23 cellular contexts compared by ENCODE assay signal in genomic region chr5:150993836-150994412, GRCh38. TPM values are rescaled to one million over a fixed set of nuclear protein-coding genes. Genes with fewer than 3 reads are reported as not detected.
A peak's percentile ranks its signal among the peaks of the same experiment; 100 is the strongest.
DNase-seq lines count a peak whose midpoint lies in the region; ATAC-seq and TF ChIP-seq lines count a peak whose summit lies in the region.
"Had no signal": no experiment of that assay in that cellular context is flagged by ENCODE, and none has a peak within 500 bp of the region (broad histone marks: within the 10 kb centered on the region; RNA-seq: fewer than 3 reads in every experiment).

No MANE protein-coding gene starts in this region.

- H3K36me3 ChIP-seq in Caco-2 (ENCODE audit: control insufficient read depth, insufficient read depth, low read length) (no peaks in the 10 kb centered on the region), liver (ENCODE audit: control insufficient read depth in 4 of 4, insufficient read depth in 3 of 4, low read depth in 1 of 4, low read length in 3 of 4) (no peaks in the 10 kb centered on the region), trophoblast cell (ENCODE audit: control insufficient read depth in 1 of 2, insufficient read depth in 2 of 2, low read length in 2 of 2) (no peaks in the 10 kb centered on the region)
- H3K36me3 ChIP-seq: BE2C; BLaER1 treated with 17β-estradiol and CSF1 and Interleukin-3, amounts not matched to agents 10 nM and 100 nM had no signal

- no peak overlapping the region for H3K4me3 ChIP-seq in Caco-2 (ENCODE audit: low read depth, low read length)
- no peak overlapping the region for H3K4me3 ChIP-seq in liver (ENCODE audit: low read depth in 1 of 3, low read length in 3 of 3)
- no peak overlapping the region for H3K4me3 ChIP-seq in trophoblast cell (ENCODE audit: low read depth, low read length)
- H3K4me3 ChIP-seq: A549; BLaER1 treated with 17β-estradiol and CSF1 and Interleukin-3, amounts not matched to agents 10 nM and 100 nM; GM23338 had no signal

- DNase-seq in Caco-2 (peak; percentile 73 to 82), left colon (no peak), trophoblast cell (peak; percentile 71 to 85), NCI-H524 (lab: John Stamatoyannopoulos, UW) (no peak)
- DNase-seq: 8988T; ACHN; AML-193; BE2C; Calu3; CD4-positive, alpha-beta T cell; CD8-positive, alpha-beta memory T cell; DMS53; DMS79 treated with DMSO at 0.1 percent for 48 hours; GF-D8; H9 had no signal

- H3K27me3 ChIP-seq in Caco-2 (replicated peaks; ENCODE audit: control insufficient read depth, insufficient read depth, low read length) (no peaks in the 10 kb centered on the region), liver (ENCODE audit: control insufficient read depth in 4 of 4, insufficient read depth in 4 of 4, low read length in 3 of 4) (no peaks in the 10 kb centered on the region), trophoblast cell (ENCODE audit: insufficient read depth, low read length) (no peaks in the 10 kb centered on the region)
- H3K27me3 ChIP-seq: BE2C; BLaER1 treated with 17β-estradiol and CSF1 and Interleukin-3, amounts not matched to agents 10 nM and 100 nM had no signal

- H3K9me3 Mint-ChIP-seq in Caco-2 (ENCODE audit: unreplicated experiment), result peaks cover 33% of the 10 kb centered on the region
- H3K9me3 Mint-ChIP-seq: CD8-positive, alpha-beta memory T cell had no signal

- no peak overlapping the region for H3K18ac ChIP-seq in trophoblast cell (ENCODE audit: low read length)

- H3K14ac ChIP-seq in trophoblast cell (ENCODE audit: low read length), result no peak overlapping the region

- no peak overlapping the region for H3K27ac ChIP-seq in liver (ENCODE audit: low read depth in 1 of 2, low read length in 2 of 2)
- H3K27ac ChIP-seq in trophoblast cell (ENCODE audit: low read depth, low read length), result no peak overlapping the region
- H3K27ac ChIP-seq: A549; BLaER1 treated with 17β-estradiol and CSF1 and Interleukin-3, amounts not matched to agents 10 nM and 100 nM had no signal

- no peak for TF ChIP-seq RAD21 in liver (IDR thresholded peaks at IDR 0.05)

- H2AFZ ChIP-seq in trophoblast cell (ENCODE audit: insufficient read depth, low read length, poor library complexity), result no peak overlapping the region
- H2AFZ ChIP-seq: GM23338 had no signal

- no peak overlapping the region for H3K9ac ChIP-seq in liver (ENCODE audit: low read depth in 1 of 2, low read length in 2 of 2)
- H3K9ac ChIP-seq in trophoblast cell (ENCODE audit: low read length), result no peak overlapping the region
- H3K9ac ChIP-seq: BLaER1 treated with 17β-estradiol and CSF1 and Interleukin-3, amounts not matched to agents 10 nM and 100 nM had no signal

- no peaks in the 10 kb centered on the region for H3K36me3 Mint-ChIP-seq in Caco-2 (ENCODE audit: insufficient read depth, unreplicated experiment)
- H3K36me3 Mint-ChIP-seq: CD14-positive monocyte had no signal

- H3K4me1 ChIP-seq in Caco-2 (peaks cover 19% of the 10 kb centered on the region), liver (ENCODE audit: control insufficient read depth in 4 of 4, insufficient read depth in 4 of 4, low read length in 3 of 4) (peaks cover 0 to 5% (median 0%) of the 10 kb centered on the region in 4 donors), trophoblast cell (ENCODE audit: control insufficient read depth in 1 of 2, insufficient read depth in 2 of 2, low read length in 2 of 2) (no peaks in the 10 kb centered on the region)
- H3K4me1 ChIP-seq: A549; BE2C; BLaER1 treated with 17β-estradiol and CSF1 and Interleukin-3, amounts not matched to agents 10 nM and 100 nM had no signal

- peak overlapping the region; percentile 7 for H3K27ac Mint-ChIP-seq in Caco-2 (ENCODE audit: unreplicated experiment)
- H3K27ac Mint-ChIP-seq: CD14-positive monocyte; CD4-positive, alpha-beta T cell; CD8-positive, alpha-beta memory T cell; GM23338; H9 had no signal

- ATAC-seq in left colon, result peak; percentile 85
- ATAC-seq in GM21717 (IDR thresholded peaks at IDR 0.05; ENCODE audit: unreplicated experiment), result no peak
- ATAC-seq in HG03108 (IDR thresholded peaks at IDR 0.05; ENCODE audit: unreplicated experiment), result no peak
- ATAC-seq: A549, GM23338, HCT116 had no signal

- H4K91ac ChIP-seq in trophoblast cell (ENCODE audit: low read depth, low read length), result no peak overlapping the region

- no peaks in the 10 kb centered on the region for H3K27me3 Mint-ChIP-seq in Caco-2 (ENCODE audit: insufficient read depth, unreplicated experiment)

- CTCF ChIA-PET in Caco-2 (lab: Charles Lee), result interaction anchor here (0.6 to 1.0 kb wide), 5 partner anchors 8 to 536 kb away, joined by 3 to 9 read pairs (median 4); no protein-coding TSS in a partner anchor

- no peak overlapping the region for H3K4ac ChIP-seq in trophoblast cell (ENCODE audit: low read depth, low read length)

- H2AK5ac ChIP-seq in trophoblast cell (ENCODE audit: low read length), result no peak overlapping the region

- no peak overlapping the region for H2BK12ac ChIP-seq in trophoblast cell (ENCODE audit: low read length)

- WGBS in liver, result 20% methylated on average over 1 of the region's 1 CpG
- WGBS in trophoblast cell (ENCODE audit: extremely low coverage, insufficient coverage, insufficient read length), result no CpG with 5 or more reads among the region's 1 CpG

- no peak overlapping the region for H4K12ac ChIP-seq in trophoblast cell (ENCODE audit: low read depth, low read length)

- no peak overlapping the region for H4K8ac ChIP-seq in trophoblast cell (ENCODE audit: low read depth, low read length)

- no peak for TF ChIP-seq CTCF in Caco-2 (IDR thresholded peaks at IDR 0.05; ENCODE audit: insufficient read depth in 1 of 2, low read depth in 1 of 2, low read length in 1 of 2, severe bottlenecking in 1 of 2, unreplicated experiment in 1 of 2)
- TF ChIP-seq CTCF in liver (IDR thresholded peaks at IDR 0.05; ENCODE audit: low read depth, low read length, missing input control), result no peak

- no peak overlapping the region for H3K4me3 Mint-ChIP-seq in Caco-2 (ENCODE audit: unreplicated experiment)
- H3K4me3 Mint-ChIP-seq: CD14-positive monocyte; CD4-positive, alpha-beta T cell; CD8-positive, alpha-beta memory T cell; GM23338; H9 had no signal

- H3K4me1 Mint-ChIP-seq in Caco-2 (ENCODE audit: low read depth, unreplicated experiment), result peaks cover 13% of the 10 kb centered on the region
- H3K4me1 Mint-ChIP-seq: CD14-positive monocyte; CD8-positive, alpha-beta memory T cell; GM23338; H9 had no signal

- H3K79me2 ChIP-seq in trophoblast cell (ENCODE audit: control insufficient read depth, insufficient read depth, low read length, poor library complexity), result no peaks in the 10 kb centered on the region

- BruUV-seq in Caco-2 (replicated peaks; lab: Mats Ljungman, UMichigan), result no TSS peak

- POLR2A ChIA-PET in Caco-2 (lab: Charles Lee), result no interaction called here

- H3K4me2 ChIP-seq in trophoblast cell (ENCODE audit: low read length), result no peak overlapping the region
- H3K4me2 ChIP-seq: A549; BLaER1 treated with 17β-estradiol and CSF1 and Interleukin-3, amounts not matched to agents 10 nM and 100 nM; GM23338 had no signal

- H3K9me3 ChIP-seq in Caco-2 (peaks cover 12% of the 10 kb centered on the region; the same call in 1 of the 2 replicates), liver (ENCODE audit: control insufficient read depth in 4 of 4, low read length in 3 of 4) (no peaks in the 10 kb centered on the region), trophoblast cell (ENCODE audit: insufficient read depth, low read depth, low read length) (peaks cover 9% of the 10 kb centered on the region)
- H3K9me3 ChIP-seq: A549, BE2C had no signal

- H2BK120ac ChIP-seq in trophoblast cell (ENCODE audit: insufficient read depth, low read length, poor library complexity), result no peak overlapping the region

- H3K23ac ChIP-seq in trophoblast cell (ENCODE audit: low read length), result no peak overlapping the region

- intact Hi-C loops in Caco-2 (cut with micrococcal nuclease; ENCODE audit: unreplicated experiment), result no loop called here
- intact Hi-C loops in left colon (cut with DNase I, micrococcal nuclease), result no loop called here

- H3K79me1 ChIP-seq in trophoblast cell (ENCODE audit: low read length), result no peaks in the 10 kb centered on the region

- no peak overlapping the region for H2BK5ac ChIP-seq in trophoblast cell (ENCODE audit: low read depth, low read length, poor library complexity)

TF ChIP-seq in liver, 16 proteins besides CTCF, POLR2A, EP300 and RAD21:
- TF ChIP-seq HNF4A (conservative IDR thresholded peaks at IDR 0.05), result peak; percentile 18 to 30
- TF ChIP-seq TAF1 (conservative IDR thresholded peaks at IDR 0.05), result no peak

RNA-seq across cellular contexts. Expression of gene GPX3, which starts 26.5 kb away (rescaled TPM):
- 80.6 and 86.6 TPM in 2 replicates for total RNA-seq in Caco-2 (2022)
- total RNA-seq in left colon, result 100 to 1,000 TPM; 106 to 174 TPM
- total RNA-seq in liver, result 100 to 1,000 TPM in 1 of 2 donors, 10 to 100 TPM in 1; 72.9 to 156 TPM
- 100 to 1,000 TPM; 318 to 878 TPM for polyA plus RNA-seq in liver
- polyA plus RNA-seq in trophoblast cell (2013), result 22.4 and 25.1 TPM in 2 replicates
- total RNA-seq: Calu3; CD8-positive, alpha-beta memory T cell had no signal

Comparison
In these comparisons a context has a peak if more than half of its experiments do, and no peak if none do; other contexts are left out.
1. DNase-seq: peak in Caco-2 (2 of 2) and trophoblast cell (2 of 2); none in left colon (0 of 2) and NCI-H524 (0 of 2).